13 cellular contexts compared by ENCODE assay signal in genomic region chr15:41882689-41883483, GRCh38. TPM values are rescaled to one million over a fixed set of nuclear protein-coding genes. Genes with fewer than 3 reads are reported as not detected.
DNase-seq lines count a peak whose midpoint lies in the region; ATAC-seq, FAIRE-seq and TF ChIP-seq lines count a peak whose summit lies in the region.
"Had no signal": no experiment of that assay in that cellular context is flagged by ENCODE, and none has a peak within 500 bp of the region (broad histone marks: within the 10 kb centered on the region; RNA-seq: fewer than 3 reads in every experiment).

No MANE protein-coding gene starts in this region.

- 41 to 61% methylated on average over 10 to 14 of the region's 14 CpGs for WGBS in testis, 2 donors

- intact Hi-C loops in left lung (cut with DNase I) (no loop called here), testis (cut with DNase I; ENCODE audit: low total_unique reads) (no loop called here)

- H3K9ac ChIP-seq in astrocyte (ENCODE audit: low read length): no peak overlapping the region

- TF ChIP-seq CTCF in astrocyte (IDR thresholded peaks at IDR 0.05; ENCODE audit: insufficient read depth, low read depth, low read length): no peak
- TF ChIP-seq CTCF in left lung (IDR thresholded peaks at IDR 0.05): no peak
- TF ChIP-seq CTCF in testis (IDR thresholded peaks at IDR 0.05): no peak

- peak overlapping the region; percentile 59 for H3K4me2 ChIP-seq in astrocyte (ENCODE audit: low read length)

- TF ChIP-seq POLR2A in testis (IDR thresholded peaks at IDR 0.05): no peak

- H3K4me3 ChIP-seq in astrocyte (ENCODE audit: insufficient read depth, low read depth, low read length) (no peak overlapping the region), left lung (peak overlapping the region in 1 of 2 donors; percentile 13), testis (peak overlapping the region in 1 of 2 donors; percentile 50)

- H3K4me3 Mint-ChIP-seq in astrocyte (ENCODE audit: unreplicated experiment): no peak overlapping the region
- H3K4me3 Mint-ChIP-seq: activated T-helper 17 cell treated with anti-CD3 and anti-CD28 coated beads, Interleukin-2, amount 50 U/mL, for 72 hours; neural crest cell had no signal

- H3K27me3 Mint-ChIP-seq in astrocyte (ENCODE audit: low read depth, unreplicated experiment): peaks cover 48% of the 10 kb centered on the region

- H3K4me1 ChIP-seq in astrocyte (ENCODE audit: insufficient read depth, low read length) (peaks cover 5% of the 10 kb centered on the region), left lung (peaks cover 9 to 15% of the 10 kb centered on the region in 2 donors), testis (peaks cover 16% of the 10 kb centered on the region)

- no peaks in the 10 kb centered on the region for H3K9me3 ChIP-seq in astrocyte (ENCODE audit: insufficient read depth, low read depth, low read length)
- no peaks in the 10 kb centered on the region for H3K9me3 ChIP-seq in left lung
- H3K9me3 ChIP-seq in testis: no peaks in the 10 kb centered on the region

- H3K36me3 ChIP-seq in astrocyte (ENCODE audit: insufficient read depth, low read length) (no peaks in the 10 kb centered on the region), left lung (peaks cover 0 to 11% of the 10 kb centered on the region in 2 donors), testis (ENCODE audit: low read depth, missing control alignments) (no peaks in the 10 kb centered on the region)

- H3K27ac ChIP-seq in astrocyte (ENCODE audit: low read depth, low read length) (no peak overlapping the region), left lung (no peak overlapping the region), testis (no peak overlapping the region)

- H3K27me3 ChIP-seq in astrocyte (ENCODE audit: insufficient read depth, low read length) (peaks cover 10% of the 10 kb centered on the region), left lung (peaks cover 0 to 20% of the 10 kb centered on the region in 2 donors), testis (no peaks in the 10 kb centered on the region)

- peaks cover 3% of the 10 kb centered on the region for H3K4me1 Mint-ChIP-seq in astrocyte (ENCODE audit: low read depth, unreplicated experiment)

- H3K36me3 Mint-ChIP-seq in astrocyte (ENCODE audit: low read depth, unreplicated experiment): peaks cover 27% of the 10 kb centered on the region
- H3K36me3 Mint-ChIP-seq: type B pancreatic cell had no signal

- ATAC-seq in left lung: peak; percentile 19
- no peak for ATAC-seq in HG03196 (IDR thresholded peaks at IDR 0.05; ENCODE audit: unreplicated experiment)
- ATAC-seq in HG02642 (IDR thresholded peaks at IDR 0.05; ENCODE audit: poor library complexity, unreplicated experiment): no peak

- no peak for FAIRE-seq in astrocyte (lab: Jason Lieb, UNC)

- H2AFZ ChIP-seq in astrocyte (ENCODE audit: low read depth, low read length): no peak overlapping the region

- H3K9me3 Mint-ChIP-seq in astrocyte (ENCODE audit: unreplicated experiment): no peaks in the 10 kb centered on the region
- H3K9me3 Mint-ChIP-seq: activated T-helper 17 cell treated with anti-CD3 and anti-CD28 coated beads, Interleukin-2, amount 50 U/mL, for 72 hours; neural crest cell; type B pancreatic cell had no signal

- no peak overlapping the region for H3K27ac Mint-ChIP-seq in astrocyte (ENCODE audit: unreplicated experiment)
- H3K27ac Mint-ChIP-seq: activated T-helper 17 cell treated with anti-CD3 and anti-CD28 coated beads, Interleukin-2, amount 50 U/mL, for 72 hours; type B pancreatic cell had no signal

- H3K79me2 ChIP-seq in astrocyte (ENCODE audit: insufficient read depth, low read length): no peaks in the 10 kb centered on the region

- peaks cover 16% of the 10 kb centered on the region for H4K20me1 ChIP-seq in astrocyte (ENCODE audit: insufficient read depth, low read length)

- DNase-seq in NOMO-1 treated with DMSO at 0.1 percent for 48 hours (lab: John Stamatoyannopoulos, UW; ENCODE audit: unreplicated experiment): peak; percentile 24
- DNase-seq in NOMO-1 treated with dmso at 0.1 percent for 144 hours (lab: John Stamatoyannopoulos, UW; ENCODE audit: unreplicated experiment): no peak
- DNase-seq in astrocyte (ENCODE audit: low read depth): no peak
- peak in 1 of 2 donors; percentile 60 for DNase-seq in left lung
- DNase-seq in testis: peak; percentile 70
- no peak for DNase-seq in NCI-H2196 (lab: John Stamatoyannopoulos, UW; ENCODE audit: unreplicated experiment)
- DNase-seq: cortex of kidney, IMR-90 had no signal

RNA-seq across cellular contexts. Expression of gene SPTBN5, which starts 11.0 kb away (rescaled TPM):
- total RNA-seq in astrocyte (5.3 and 6.7 TPM in 2 replicates), left lung (1 to 10 TPM; 2.2 to 4.8 TPM), testis (1 to 10 TPM; 1.4 to 3.1 TPM)
- polyA plus RNA-seq in testis (ENCODE audit: insufficient read depth, low read depth, low replicate concordance): 1.4 TPM

RNA-seq across cellular contexts. Expression of gene PLA2G4B, which starts 44.2 kb away (rescaled TPM):
- total RNA-seq in astrocyte (1.5 and 1.8 TPM in 2 replicates), left lung (1 to 10 TPM; 9.2 to 9.3 TPM), testis (10 to 100 TPM; 16.4 to 16.6 TPM)
- 7.4 TPM for polyA plus RNA-seq in testis (ENCODE audit: insufficient read depth, low read depth, low replicate concordance)

RNA-seq across cellular contexts. Expression of gene JMJD7, which starts 55.0 kb away (rescaled TPM):
- 5.7 and 7.6 TPM in 2 replicates for total RNA-seq in astrocyte
- total RNA-seq in left lung: 10 to 100 TPM; 19.5 to 26.4 TPM
- total RNA-seq in testis: 10 to 100 TPM; 18.6 to 21.6 TPM
- 10.5 TPM for polyA plus RNA-seq in testis (ENCODE audit: insufficient read depth, low read depth, low replicate concordance)

Comparison
In these comparisons a context has a peak if more than half of its experiments do, and no peak if none do; other contexts are left out.
1. DNase-seq: peak in NOMO-1 treated with DMSO at 0.1 percent for 48 hours (single experiment) and testis (single experiment); none in NOMO-1 treated with dmso at 0.1 percent for 144 hours (single experiment), astrocyte (single experiment) and NCI-H2196 (single experiment).